Comparison of ENCODE assay signal across 1 cellular context in the genomic region with DNA sequence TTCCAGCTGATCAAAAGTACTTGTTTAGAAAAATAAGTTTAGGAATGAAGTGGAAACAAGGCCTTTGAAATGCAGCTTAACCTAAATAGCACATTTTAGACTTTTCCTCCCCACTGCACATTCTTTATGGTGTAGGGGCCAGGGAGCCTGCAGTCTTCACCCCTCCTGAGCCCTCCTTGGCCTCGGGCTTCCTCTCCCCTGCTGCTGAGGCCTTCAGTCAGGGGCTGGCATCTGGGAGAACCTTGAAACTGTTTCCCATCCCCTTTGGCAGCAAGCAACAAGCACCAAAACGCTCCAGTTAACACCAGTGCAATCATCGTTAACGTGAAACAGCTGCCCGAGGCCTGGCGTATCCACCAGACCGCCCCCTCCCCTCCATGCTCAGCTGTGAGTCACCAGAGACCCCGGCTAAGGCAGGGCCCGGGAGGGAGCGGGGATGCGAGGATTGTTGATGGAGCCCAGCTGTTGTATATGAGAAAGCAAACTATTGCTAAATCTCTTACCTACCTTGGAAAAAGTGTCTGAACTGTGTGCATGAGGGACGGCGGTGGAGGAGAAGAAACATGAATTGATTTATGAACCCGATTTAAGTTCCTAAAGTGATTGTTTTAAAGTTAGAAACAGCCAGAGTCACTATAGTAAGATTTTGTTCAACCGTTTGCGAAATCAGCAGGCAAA.
TF ChIP-seq lines count a peak whose summit lies in the region.

No MANE protein-coding gene starts in this region.

TF ChIP-seq in HepG2, 621 proteins besides CTCF, POLR2A, EP300 and RAD21 (continued from another document and continues in another):
- TF ChIP-seq, protein P1, sequence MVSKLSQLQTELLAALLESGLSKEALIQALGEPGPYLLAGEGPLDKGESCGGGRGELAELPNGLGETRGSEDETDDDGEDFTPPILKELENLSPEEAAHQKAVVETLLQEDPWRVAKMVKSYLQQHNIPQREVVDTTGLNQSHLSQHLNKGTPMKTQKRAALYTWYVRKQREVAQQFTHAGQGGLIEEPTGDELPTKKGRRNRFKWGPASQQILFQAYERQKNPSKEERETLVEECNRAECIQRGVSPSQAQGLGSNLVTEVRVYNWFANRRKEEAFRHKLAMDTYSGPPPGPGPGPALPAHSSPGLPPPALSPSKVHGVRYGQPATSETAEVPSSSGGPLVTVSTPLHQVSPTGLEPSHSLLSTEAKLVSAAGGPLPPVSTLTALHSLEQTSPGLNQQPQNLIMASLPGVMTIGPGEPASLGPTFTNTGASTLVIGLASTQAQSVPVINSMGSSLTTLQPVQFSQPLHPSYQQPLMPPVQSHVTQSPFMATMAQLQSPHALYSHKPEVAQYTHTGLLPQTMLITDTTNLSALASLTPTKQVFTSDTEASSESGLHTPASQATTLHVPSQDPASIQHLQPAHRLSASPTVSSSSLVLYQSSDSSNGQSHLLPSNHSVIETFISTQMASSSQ (IDR thresholded peaks at IDR 0.05; ENCODE audit: low read depth): no peak
- TF ChIP-seq, protein P1 (CRISPR knock-in tag; IDR thresholded peaks at IDR 0.05; ENCODE audit: borderline replicate concordance): 0 out of 2 replicates have a peak, but pooled peaks have one; percentile 24
- TF ChIP-seq CENPT (CRISPR knock-in tag; IDR thresholded peaks at IDR 0.05; ENCODE audit: low read depth) (0 out of 2 replicates have a peak, but pooled peaks have one; percentile 15), PITX1 (CRISPR knock-in tag; IDR thresholded peaks at IDR 0.05) (no peak), NFE2L1 (CRISPR knock-in tag; IDR thresholded peaks at IDR 0.05; ENCODE audit: borderline replicate concordance) (no peak), THYN1 (CRISPR knock-in tag; IDR thresholded peaks at IDR 0.05; ENCODE audit: borderline replicate concordance, low read depth) (peak; percentile 47; the same call in 1 of the 2 replicates), ZNF713 (CRISPR knock-in tag; IDR thresholded peaks at IDR 0.05) (no peak), ZNF766 (CRISPR knock-in tag; IDR thresholded peaks at IDR 0.05; ENCODE audit: borderline replicate concordance) (0 out of 2 replicates have a peak, but pooled peaks have one; percentile 52), ZNF598 (CRISPR knock-in tag; IDR thresholded peaks at IDR 0.05; ENCODE audit: borderline replicate concordance) (no peak; the same call in 1 of the 2 replicates), ZFP37 (CRISPR knock-in tag; IDR thresholded peaks at IDR 0.05; ENCODE audit: borderline replicate concordance) (0 out of 2 replicates have a peak, but pooled peaks have one; percentile 53), ZNF672 (CRISPR knock-in tag; IDR thresholded peaks at IDR 0.05) (no peak), HHEX (CRISPR knock-in tag; IDR thresholded peaks at IDR 0.05) (no peak), AHR (CRISPR knock-in tag; IDR thresholded peaks at IDR 0.05) (peak; percentile 50; the same call in 1 of the 2 replicates), ZSCAN25 (CRISPR knock-in tag; IDR thresholded peaks at IDR 0.05) (peak; percentile 80), ZNF550 (CRISPR knock-in tag; IDR thresholded peaks at IDR 0.05; ENCODE audit: borderline replicate concordance) (0 out of 2 replicates have a peak, but pooled peaks have one; percentile 58), ZNF160 (CRISPR knock-in tag; IDR thresholded peaks at IDR 0.05) (peak; percentile 53; the same call in 1 of the 2 replicates), FOXO1 (CRISPR knock-in tag; IDR thresholded peaks at IDR 0.05) (no peak), HOXA3 (CRISPR knock-in tag; IDR thresholded peaks at IDR 0.05) (peak; percentile 46; the same call in 1 of the 2 replicates), TEAD3 (CRISPR knock-in tag; optimal IDR thresholded peaks at IDR 0.05; ENCODE audit: borderline replicate concordance) (peak; percentile 27), ZNF563 (CRISPR knock-in tag; IDR thresholded peaks at IDR 0.05) (0 out of 2 replicates have a peak, but pooled peaks have one; percentile 27), JARID2 (CRISPR knock-in tag; IDR thresholded peaks at IDR 0.05; ENCODE audit: insufficient replicate concordance) (no peak), ZSCAN29 (CRISPR knock-in tag; conservative IDR thresholded peaks at IDR 0.05) (no peak), ZNF101 (CRISPR knock-in tag; IDR thresholded peaks at IDR 0.05; ENCODE audit: borderline replicate concordance, low read depth) (no peak), KAT7 (CRISPR knock-in tag; IDR thresholded peaks at IDR 0.05; ENCODE audit: borderline replicate concordance) (no peak; the same call in 1 of the 2 replicates)
- TF ChIP-seq, protein P2, sequence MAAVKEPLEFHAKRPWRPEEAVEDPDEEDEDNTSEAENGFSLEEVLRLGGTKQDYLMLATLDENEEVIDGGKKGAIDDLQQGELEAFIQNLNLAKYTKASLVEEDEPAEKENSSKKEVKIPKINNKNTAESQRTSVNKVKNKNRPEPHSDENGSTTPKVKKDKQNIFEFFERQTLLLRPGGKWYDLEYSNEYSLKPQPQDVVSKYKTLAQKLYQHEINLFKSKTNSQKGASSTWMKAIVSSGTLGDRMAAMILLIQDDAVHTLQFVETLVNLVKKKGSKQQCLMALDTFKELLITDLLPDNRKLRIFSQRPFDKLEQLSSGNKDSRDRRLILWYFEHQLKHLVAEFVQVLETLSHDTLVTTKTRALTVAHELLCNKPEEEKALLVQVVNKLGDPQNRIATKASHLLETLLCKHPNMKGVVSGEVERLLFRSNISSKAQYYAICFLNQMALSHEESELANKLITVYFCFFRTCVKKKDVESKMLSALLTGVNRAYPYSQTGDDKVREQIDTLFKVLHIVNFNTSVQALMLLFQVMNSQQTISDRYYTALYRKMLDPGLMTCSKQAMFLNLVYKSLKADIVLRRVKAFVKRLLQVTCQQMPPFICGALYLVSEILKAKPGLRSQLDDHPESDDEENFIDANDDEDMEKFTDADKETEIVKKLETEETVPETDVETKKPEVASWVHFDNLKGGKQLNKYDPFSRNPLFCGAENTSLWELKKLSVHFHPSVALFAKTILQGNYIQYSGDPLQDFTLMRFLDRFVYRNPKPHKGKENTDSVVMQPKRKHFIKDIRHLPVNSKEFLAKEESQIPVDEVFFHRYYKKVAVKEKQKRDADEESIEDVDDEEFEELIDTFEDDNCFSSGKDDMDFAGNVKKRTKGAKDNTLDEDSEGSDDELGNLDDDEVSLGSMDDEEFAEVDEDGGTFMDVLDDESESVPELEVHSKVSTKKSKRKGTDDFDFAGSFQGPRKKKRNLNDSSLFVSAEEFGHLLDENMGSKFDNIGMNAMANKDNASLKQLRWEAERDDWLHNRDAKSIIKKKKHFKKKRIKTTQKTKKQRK (IDR thresholded peaks at IDR 0.05; ENCODE audit: low read length): no peak
- TF ChIP-seq, protein P3, sequence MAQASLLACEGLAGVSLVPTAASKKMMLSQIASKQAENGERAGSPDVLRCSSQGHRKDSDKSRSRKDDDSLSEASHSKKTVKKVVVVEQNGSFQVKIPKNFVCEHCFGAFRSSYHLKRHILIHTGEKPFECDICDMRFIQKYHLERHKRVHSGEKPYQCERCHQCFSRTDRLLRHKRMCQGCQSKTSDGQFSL (CRISPR knock-in tag; IDR thresholded peaks at IDR 0.05): peak; percentile 67; the same call in 1 of the 2 replicates
- TF ChIP-seq, protein P4, sequence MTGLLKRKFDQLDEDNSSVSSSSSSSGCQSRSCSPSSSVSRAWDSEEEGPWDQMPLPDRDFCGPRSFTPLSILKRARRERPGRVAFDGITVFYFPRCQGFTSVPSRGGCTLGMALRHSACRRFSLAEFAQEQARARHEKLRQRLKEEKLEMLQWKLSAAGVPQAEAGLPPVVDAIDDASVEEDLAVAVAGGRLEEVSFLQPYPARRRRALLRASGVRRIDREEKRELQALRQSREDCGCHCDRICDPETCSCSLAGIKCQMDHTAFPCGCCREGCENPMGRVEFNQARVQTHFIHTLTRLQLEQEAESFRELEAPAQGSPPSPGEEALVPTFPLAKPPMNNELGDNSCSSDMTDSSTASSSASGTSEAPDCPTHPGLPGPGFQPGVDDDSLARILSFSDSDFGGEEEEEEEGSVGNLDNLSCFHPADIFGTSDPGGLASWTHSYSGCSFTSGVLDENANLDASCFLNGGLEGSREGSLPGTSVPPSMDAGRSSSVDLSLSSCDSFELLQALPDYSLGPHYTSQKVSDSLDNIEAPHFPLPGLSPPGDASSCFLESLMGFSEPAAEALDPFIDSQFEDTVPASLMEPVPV (CRISPR knock-in tag; IDR thresholded peaks at IDR 0.05): 0 out of 2 replicates have a peak, but pooled peaks have one; percentile 46
- TF ChIP-seq, protein P5, sequence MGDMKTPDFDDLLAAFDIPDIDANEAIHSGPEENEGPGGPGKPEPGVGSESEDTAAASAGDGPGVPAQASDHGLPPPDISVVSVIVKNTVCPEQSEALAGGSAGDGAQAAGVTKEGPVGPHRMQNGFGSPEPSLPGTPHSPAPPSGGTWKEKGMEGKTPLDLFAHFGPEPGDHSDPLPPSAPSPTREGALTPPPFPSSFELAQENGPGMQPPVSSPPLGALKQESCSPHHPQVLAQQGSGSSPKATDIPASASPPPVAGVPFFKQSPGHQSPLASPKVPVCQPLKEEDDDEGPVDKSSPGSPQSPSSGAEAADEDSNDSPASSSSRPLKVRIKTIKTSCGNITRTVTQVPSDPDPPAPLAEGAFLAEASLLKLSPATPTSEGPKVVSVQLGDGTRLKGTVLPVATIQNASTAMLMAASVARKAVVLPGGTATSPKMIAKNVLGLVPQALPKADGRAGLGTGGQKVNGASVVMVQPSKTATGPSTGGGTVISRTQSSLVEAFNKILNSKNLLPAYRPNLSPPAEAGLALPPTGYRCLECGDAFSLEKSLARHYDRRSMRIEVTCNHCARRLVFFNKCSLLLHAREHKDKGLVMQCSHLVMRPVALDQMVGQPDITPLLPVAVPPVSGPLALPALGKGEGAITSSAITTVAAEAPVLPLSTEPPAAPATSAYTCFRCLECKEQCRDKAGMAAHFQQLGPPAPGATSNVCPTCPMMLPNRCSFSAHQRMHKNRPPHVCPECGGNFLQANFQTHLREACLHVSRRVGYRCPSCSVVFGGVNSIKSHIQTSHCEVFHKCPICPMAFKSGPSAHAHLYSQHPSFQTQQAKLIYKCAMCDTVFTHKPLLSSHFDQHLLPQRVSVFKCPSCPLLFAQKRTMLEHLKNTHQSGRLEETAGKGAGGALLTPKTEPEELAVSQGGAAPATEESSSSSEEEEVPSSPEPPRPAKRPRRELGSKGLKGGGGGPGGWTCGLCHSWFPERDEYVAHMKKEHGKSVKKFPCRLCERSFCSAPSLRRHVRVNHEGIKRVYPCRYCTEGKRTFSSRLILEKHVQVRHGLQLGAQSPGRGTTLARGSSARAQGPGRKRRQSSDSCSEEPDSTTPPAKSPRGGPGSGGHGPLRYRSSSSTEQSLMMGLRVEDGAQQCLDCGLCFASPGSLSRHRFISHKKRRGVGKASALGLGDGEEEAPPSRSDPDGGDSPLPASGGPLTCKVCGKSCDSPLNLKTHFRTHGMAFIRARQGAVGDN (CRISPR knock-in tag; IDR thresholded peaks at IDR 0.05): peak; percentile 76
- TF ChIP-seq, protein P6, sequence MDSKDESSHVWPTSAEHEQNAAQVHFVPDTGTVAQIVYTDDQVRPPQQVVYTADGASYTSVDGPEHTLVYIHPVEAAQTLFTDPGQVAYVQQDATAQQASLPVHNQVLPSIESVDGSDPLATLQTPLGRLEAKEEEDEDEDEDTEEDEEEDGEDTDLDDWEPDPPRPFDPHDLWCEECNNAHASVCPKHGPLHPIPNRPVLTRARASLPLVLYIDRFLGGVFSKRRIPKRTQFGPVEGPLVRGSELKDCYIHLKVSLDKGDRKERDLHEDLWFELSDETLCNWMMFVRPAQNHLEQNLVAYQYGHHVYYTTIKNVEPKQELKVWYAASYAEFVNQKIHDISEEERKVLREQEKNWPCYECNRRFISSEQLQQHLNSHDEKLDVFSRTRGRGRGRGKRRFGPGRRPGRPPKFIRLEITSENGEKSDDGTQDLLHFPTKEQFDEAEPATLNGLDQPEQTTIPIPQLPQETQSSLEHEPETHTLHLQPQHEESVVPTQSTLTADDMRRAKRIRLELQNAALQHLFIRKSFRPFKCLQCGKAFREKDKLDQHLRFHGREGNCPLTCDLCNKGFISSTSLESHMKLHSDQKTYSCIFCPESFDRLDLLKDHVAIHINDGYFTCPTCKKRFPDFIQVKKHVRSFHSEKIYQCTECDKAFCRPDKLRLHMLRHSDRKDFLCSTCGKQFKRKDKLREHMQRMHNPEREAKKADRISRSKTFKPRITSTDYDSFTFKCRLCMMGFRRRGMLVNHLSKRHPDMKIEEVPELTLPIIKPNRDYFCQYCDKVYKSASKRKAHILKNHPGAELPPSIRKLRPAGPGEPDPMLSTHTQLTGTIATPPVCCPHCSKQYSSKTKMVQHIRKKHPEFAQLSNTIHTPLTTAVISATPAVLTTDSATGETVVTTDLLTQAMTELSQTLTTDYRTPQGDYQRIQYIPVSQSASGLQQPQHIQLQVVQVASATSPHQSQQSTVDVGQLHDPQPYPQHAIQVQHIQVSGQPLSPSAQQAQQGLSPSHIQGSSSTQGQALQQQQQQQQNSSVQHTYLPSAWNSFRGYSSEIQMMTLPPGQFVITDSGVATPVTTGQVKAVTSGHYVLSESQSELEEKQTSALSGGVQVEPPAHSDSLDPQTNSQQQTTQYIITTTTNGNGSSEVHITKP (CRISPR knock-in tag; IDR thresholded peaks at IDR 0.05; ENCODE audit: low read depth): no peak; the same call in 1 of the 2 replicates
